Comparison of ENCODE assay signal across 8 cellular contexts in the genomic region with DNA sequence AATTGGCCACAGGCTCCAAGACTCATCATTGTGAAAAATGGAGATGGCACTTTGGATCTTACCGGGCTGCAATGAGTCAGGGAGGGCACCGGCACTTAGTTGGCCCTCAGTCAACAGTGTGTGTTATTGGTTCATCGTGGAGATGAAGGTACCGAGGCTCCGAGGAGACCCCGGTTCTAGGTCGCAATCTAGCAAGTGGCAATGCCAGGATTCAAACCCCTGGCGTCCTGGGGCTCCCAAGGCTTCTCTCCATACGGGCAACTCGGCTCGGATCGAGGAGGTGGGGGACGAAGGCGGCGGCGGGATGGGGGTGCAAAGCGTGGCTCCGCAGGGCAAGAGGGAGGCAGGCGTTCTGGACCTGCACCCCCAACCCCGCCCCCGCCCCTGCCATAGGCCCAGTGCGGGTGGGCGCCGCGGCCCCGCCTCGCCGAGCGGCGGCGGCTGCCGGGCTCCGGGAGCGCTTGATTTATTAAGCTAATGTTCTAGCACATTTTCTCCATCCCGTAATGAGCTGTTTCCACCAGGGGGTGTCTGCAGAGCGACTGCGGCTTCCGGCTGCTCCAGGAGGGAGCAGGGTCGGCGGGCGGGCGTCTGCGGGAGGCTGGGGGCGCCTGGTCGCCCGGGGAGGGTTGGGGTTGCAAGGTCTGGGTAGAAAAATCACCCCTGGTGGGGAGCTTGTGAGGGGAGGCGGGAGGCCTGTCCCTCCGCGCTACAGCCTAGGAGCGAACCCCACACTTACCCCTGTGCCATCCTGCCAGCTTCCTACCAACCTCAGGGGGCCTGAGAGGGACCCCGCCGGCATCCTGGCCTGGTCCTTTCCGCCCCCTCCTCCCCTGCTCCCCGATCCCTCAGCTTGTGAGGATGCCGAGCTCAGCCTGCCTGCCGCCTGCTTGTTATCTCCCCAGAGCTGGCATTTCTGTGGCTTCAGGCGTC. TPM values are rescaled to one million over a fixed set of nuclear protein-coding genes. Genes with fewer than 3 reads are reported as not detected.
DNase-seq lines count a peak whose midpoint lies in the region; ATAC-seq and TF ChIP-seq lines count a peak whose summit lies in the region.

No MANE protein-coding gene starts in this region.

- H3K4me1 ChIP-seq in heart right ventricle (peaks cover 0 to 16% (median 13%) of the 10 kb centered on the region in 9 donors), prostate gland (replicated peaks) (no peaks in the 10 kb centered on the region)

- peaks cover 10% of the 10 kb centered on the region for H3K27me3 Mint-ChIP-seq in activated naive CD4-positive, alpha-beta T cell treated with anti-CD3 and anti-CD28 coated beads, Interleukin-2, amount 50 U/mL, for 24 hours

- peak overlapping the region; percentile 81 for H3K4me3 Mint-ChIP-seq in activated naive CD4-positive, alpha-beta T cell treated with anti-CD3 and anti-CD28 coated beads, Interleukin-2, amount 50 U/mL, for 24 hours

- no peaks in the 10 kb centered on the region for H3K9me3 Mint-ChIP-seq in activated naive CD4-positive, alpha-beta T cell treated with anti-CD3 and anti-CD28 coated beads, Interleukin-2, amount 50 U/mL, for 24 hours

- H3K4me1 Mint-ChIP-seq in activated naive CD4-positive, alpha-beta T cell treated with anti-CD3 and anti-CD28 coated beads, Interleukin-2, amount 50 U/mL, for 24 hours, result peaks cover 9% of the 10 kb centered on the region

- no peaks in the 10 kb centered on the region for H3K36me3 Mint-ChIP-seq in activated naive CD4-positive, alpha-beta T cell treated with anti-CD3 and anti-CD28 coated beads, Interleukin-2, amount 50 U/mL, for 24 hours

- H3K27ac ChIP-seq in heart right ventricle, result no peak overlapping the region
- no peak overlapping the region for H3K27ac ChIP-seq in prostate gland

- H3K27me3 ChIP-seq in heart right ventricle, result peaks cover 0 to 63% (median 45%) of the 10 kb centered on the region in 7 donors
- H3K27me3 ChIP-seq in prostate gland (replicated peaks; ENCODE audit: insufficient read depth), result no peaks in the 10 kb centered on the region

- peak; percentile 12 for DNase-seq in DMS79 treated with DMSO at 0.1 percent for 48 hours (lab: John Stamatoyannopoulos, UW)
- DNase-seq in DMS79 (lab: John Stamatoyannopoulos, UW), result no peak
- DNase-seq in NCI-H146 (lab: John Stamatoyannopoulos, UW), result peak; percentile 65
- DNase-seq in heart right ventricle, result no peak
- peak; percentile 30 for DNase-seq in prostate gland (ENCODE audit: low spot score)
- no peak for DNase-seq in SW 1271 (lab: John Stamatoyannopoulos, UW)

- ATAC-seq in heart right ventricle (peak; percentile 47 to 80 (median 66)), GM19351 (IDR thresholded peaks at IDR 0.05; ENCODE audit: unreplicated experiment) (no peak)

- no peaks in the 10 kb centered on the region for H3K36me3 ChIP-seq in heart right ventricle
- H3K36me3 ChIP-seq in prostate gland, result no peaks in the 10 kb centered on the region

- TF ChIP-seq POLR2A in prostate gland (IDR thresholded peaks at IDR 0.05), result no peak

- intact Hi-C loops in heart right ventricle (cut with DNase I) (loop anchor here in 4 of 10 donors (10.0 kb wide), 2 partner anchors 305 to 635 kb away; partner anchors contain the start of gene TTC22 (in 3 of the 4)), prostate gland (cut with DNase I) (loop anchor here (5.0 kb wide), 2 partner anchors 43 to 308 kb away; a partner anchor contains a TSS)

- H3K9me3 ChIP-seq in heart right ventricle, result peaks cover 0 to 10% (median 0%) of the 10 kb centered on the region in 11 donors
- no peaks in the 10 kb centered on the region for H3K9me3 ChIP-seq in prostate gland

- H3K4me3 ChIP-seq in heart right ventricle (peak overlapping the region in 9 of 10 donors; percentile 24 to 52 (median 47)), prostate gland (peak overlapping the region; percentile 15 to 35)

- TF ChIP-seq CTCF in heart right ventricle (IDR thresholded peaks at IDR 0.05) (peak in 6 of 9 donors; percentile 41 to 54 (median 46)), prostate gland (IDR thresholded peaks at IDR 0.05) (peak in 2 of 4 experiments; percentile 44 to 56)

- 2 to 3% methylated on average over 51 to 57 of the region's 57 CpGs for WGBS in heart right ventricle, 2 donors
- 6% methylated on average over 37 of the region's 57 CpGs for WGBS in prostate gland

- H3K27ac Mint-ChIP-seq in activated naive CD4-positive, alpha-beta T cell treated with anti-CD3 and anti-CD28 coated beads, Interleukin-2, amount 50 U/mL, for 24 hours, result no peak overlapping the region

RNA-seq across cellular contexts. Expression of gene ACOT11, which starts 48.7 kb away (rescaled TPM):
- total RNA-seq in heart right ventricle (10 to 100 TPM; 25.8 to 77.2 (median 59.4) TPM), prostate gland (10 to 100 TPM in 1 of 2 donors, 1 to 10 TPM in 1; 6.7 to 18.6 TPM)
- 10 to 100 TPM; 33.0 to 44.8 TPM for polyA plus RNA-seq in heart right ventricle

Comparison
In these comparisons a context has a peak if more than half of its experiments do, and no peak if none do; other contexts are left out.
1. DNase-seq: peak in DMS79 treated with DMSO at 0.1 percent for 48 hours (single experiment), NCI-H146 (single experiment) and prostate gland (single experiment); none in DMS79 (single experiment), heart right ventricle (0 of 2) and SW 1271 (0 of 2).